Comparison of ENCODE assay signal across 22 cellular contexts in the genomic region with DNA sequence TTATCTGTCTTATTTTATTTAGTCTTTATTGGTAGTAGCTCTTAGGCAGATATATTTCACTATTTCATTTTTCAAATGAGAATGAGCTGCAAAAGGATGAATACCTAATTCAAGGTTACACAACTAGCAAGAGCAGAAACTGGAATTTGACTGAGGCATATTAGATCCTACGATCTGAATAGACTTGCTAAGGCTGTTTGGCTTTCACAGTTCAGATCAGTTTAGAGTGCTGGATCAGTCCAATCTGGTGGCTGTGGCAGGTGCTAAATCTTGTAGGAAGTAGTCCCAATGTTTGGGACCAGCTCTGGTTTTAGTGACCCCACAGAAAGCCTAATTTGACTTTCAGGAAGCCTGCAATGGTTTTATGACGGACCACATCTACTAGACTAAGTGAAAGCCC.
"Had no signal": no experiment of that assay in that cellular context is flagged by ENCODE, and none has a peak within 500 bp of the region (broad histone marks: within the 10 kb centered on the region; RNA-seq: fewer than 3 reads in every experiment).

No MANE protein-coding gene starts in this region.

- H3K27me3 ChIP-seq: neural progenitor cell, neutrophil, right atrium auricular region, spleen, suprapubic skin, tibial nerve, uterus had no signal

- H3K36me3 ChIP-seq: lower lobe of right lung, neutrophil, right atrium auricular region, spleen, suprapubic skin, thoracic aorta, tibial nerve, uterus had no signal

- H3K4me3 ChIP-seq: lower lobe of right lung, neural progenitor cell, right atrium auricular region, spleen, suprapubic skin, thoracic aorta, tibial nerve, uterus had no signal

- H3K9ac ChIP-seq: neural progenitor cell had no signal

- DNase-seq: hypothalamus; immature natural killer cell; left ventricle myocardium superior; lower lobe of right lung; mammary epithelial cell; mesenchymal stem cell; naive B cell; natural killer cell; nephron progenitor cell; occipital lobe; small intestine; spleen; stimulated activated CD4-positive, alpha-beta T cell treated with anti-CD3 and anti-CD28 coated beads, Interleukin-4, amount 100 ng/mL, for 24 hours; stimulated activated naive CD4-positive, alpha-beta T cell; uterus had no signal

- H3K4me1 ChIP-seq: lower lobe of right lung, right atrium auricular region, spleen, tibial nerve, uterus had no signal

- FAIRE-seq: islet of Langerhans, small intestine had no signal

- H3K4me2 ChIP-seq: neural progenitor cell had no signal

- H3K9me3 ChIP-seq: lower lobe of right lung, neutrophil, right atrium auricular region, spleen, suprapubic skin, thoracic aorta, tibial nerve, uterus had no signal

- H3K27ac ChIP-seq: lower lobe of right lung, neural progenitor cell, neutrophil, right atrium auricular region, spleen, suprapubic skin, thoracic aorta, tibial nerve, uterus had no signal
